In the genomic region with DNA sequence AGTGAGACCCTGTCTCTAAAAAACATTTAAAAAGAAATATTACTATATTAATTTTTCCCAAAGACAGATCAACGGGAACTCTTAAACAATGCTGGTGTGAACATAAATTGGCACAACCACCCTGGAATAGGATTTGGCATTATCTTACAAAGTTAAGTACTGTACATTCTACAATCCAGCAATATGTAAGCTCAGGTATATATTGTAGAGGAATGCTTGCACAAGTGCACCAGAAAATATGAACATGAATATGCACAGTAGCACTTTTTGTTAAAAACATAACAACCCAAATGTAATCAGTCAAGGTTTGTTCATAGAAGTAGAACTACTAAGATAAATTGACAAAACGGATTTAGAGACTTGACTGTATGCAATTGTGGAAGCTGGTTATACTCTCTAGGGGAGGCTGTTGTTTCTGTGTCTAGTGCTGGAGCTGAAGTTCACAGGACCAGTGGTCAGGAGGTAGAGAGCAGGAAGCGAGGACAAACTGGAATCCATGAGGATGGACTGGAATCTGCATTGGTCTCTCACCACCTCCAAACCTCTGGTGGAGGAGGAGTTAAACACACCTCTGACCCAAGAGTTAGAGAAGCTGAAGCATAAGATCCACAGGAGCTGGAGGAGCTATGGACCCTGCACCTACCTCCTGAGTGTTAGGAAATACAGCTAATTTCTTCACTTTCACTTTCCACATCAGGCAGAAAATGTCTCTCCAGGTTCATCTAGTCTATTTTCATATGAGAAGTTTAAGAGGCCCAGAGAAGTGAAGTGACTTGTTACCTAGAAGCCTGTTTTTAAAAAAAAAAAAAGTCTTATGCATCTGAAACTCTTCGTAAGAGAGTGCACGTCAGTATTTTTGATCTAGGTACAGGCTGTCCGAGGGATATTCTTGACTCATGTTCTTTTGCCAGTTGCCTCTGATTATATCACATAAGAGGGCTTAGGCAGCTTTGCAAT, we compare ENCODE assay signal across 8 cellular contexts. TPM values are rescaled to one million over a fixed set of nuclear protein-coding genes. Genes with fewer than 3 reads are reported as not detected.
DNase-seq lines count a peak whose midpoint lies in the region; ATAC-seq and TF ChIP-seq lines count a peak whose summit lies in the region.

No MANE protein-coding gene starts in this region.

- peaks cover 0 to 1% (median 0%) of the 10 kb centered on the region in 3 donors for H3K27me3 Mint-ChIP-seq in CD14-positive monocyte (ENCODE audit: low read depth in 3 of 3)

- H3K4me3 ChIP-seq in esophagus squamous epithelium: peak overlapping the region; percentile 1 to 52 (median 12)
- H3K4me3 ChIP-seq in sigmoid colon: peak overlapping the region in 3 of 4 donors; percentile 21 to 30 (median 29)

- intact Hi-C loops in CD14-positive monocyte (cut with micrococcal nuclease) (no loop called here), esophagus squamous epithelium (cut with DNase I) (no loop called here), sigmoid colon (cut with DNase I) (no loop called here)

- H3K9me3 ChIP-seq in esophagus squamous epithelium (no peaks in the 10 kb centered on the region), sigmoid colon (no peaks in the 10 kb centered on the region)

- DNase-seq in CD14-positive monocyte (ENCODE audit: low spot score) (no peak), NCI-H69 (lab: John Stamatoyannopoulos, UW) (peak; percentile 15), esophagus squamous epithelium (lab: John Stamatoyannopoulos, UW) (no peak), sigmoid colon (no peak), NCI-H1105 treated with DMSO at 0.1 percent for 48 hours (lab: John Stamatoyannopoulos, UW) (no peak), MV-4-11 (lab: John Stamatoyannopoulos, UW) (no peak), T-helper 9 cell (no peak)

- TF ChIP-seq CTCF in CD14-positive monocyte (IDR thresholded peaks at IDR 0.05) (no peak), esophagus squamous epithelium (IDR thresholded peaks at IDR 0.05) (no peak), sigmoid colon (IDR thresholded peaks at IDR 0.05) (no peak)

- H3K27ac ChIP-seq in esophagus squamous epithelium: peak overlapping the region in 3 of 4 donors; percentile 32 to 75 (median 66)
- H3K27ac ChIP-seq in sigmoid colon: peak overlapping the region; percentile 23 to 78 (median 26)

- H3K27ac Mint-ChIP-seq in CD14-positive monocyte: peak overlapping the region; percentile 15 to 95 (median 87)

- WGBS in esophagus squamous epithelium, 2 donors: 44 to 50% methylated on average over 6 of the region's 6 CpGs
- 49 to 54% methylated on average over 6 of the region's 6 CpGs for WGBS in sigmoid colon, 2 donors

- no peaks in the 10 kb centered on the region for H3K36me3 ChIP-seq in esophagus squamous epithelium
- no peaks in the 10 kb centered on the region for H3K36me3 ChIP-seq in sigmoid colon

- peaks cover 0 to 3% (median 0%) of the 10 kb centered on the region in 7 donors for H3K9me3 Mint-ChIP-seq in CD14-positive monocyte

- peak; percentile 65 for ATAC-seq in GM21360 (IDR thresholded peaks at IDR 0.05; ENCODE audit: unreplicated experiment)

- peaks cover 2 to 3% of the 10 kb centered on the region in 2 donors for H3K36me3 Mint-ChIP-seq in CD14-positive monocyte

- TF ChIP-seq EP300 in sigmoid colon (IDR thresholded peaks at IDR 0.05): no peak

- peaks cover 28% of the 10 kb centered on the region for H3K4me1 Mint-ChIP-seq in CD14-positive monocyte

- H3K27me3 ChIP-seq in esophagus squamous epithelium: no peaks in the 10 kb centered on the region
- H3K27me3 ChIP-seq in sigmoid colon: no peaks in the 10 kb centered on the region

- no peak for TF ChIP-seq POLR2A in esophagus squamous epithelium (IDR thresholded peaks at IDR 0.05)
- no peak for TF ChIP-seq POLR2A in sigmoid colon (IDR thresholded peaks at IDR 0.05)

- H3K4me3 Mint-ChIP-seq in CD14-positive monocyte: peak overlapping the region; percentile 93 to 99

- H3K4me1 ChIP-seq in esophagus squamous epithelium (peaks cover 0 to 16% (median 8%) of the 10 kb centered on the region in 3 donors), sigmoid colon (peaks cover 0 to 4% (median 2%) of the 10 kb centered on the region in 4 donors)

RNA-seq across cellular contexts. Expression of gene RIC1, which starts 20.3 kb away (rescaled TPM):
- 10 to 100 TPM; 13.4 to 16.3 TPM for polyA plus RNA-seq in CD14-positive monocyte
- 10 to 100 TPM; 15.4 to 37.2 (median 27.6) TPM for total RNA-seq in esophagus squamous epithelium
- 10 to 100 TPM; 29.1 to 44.3 (median 32.3) TPM for total RNA-seq in sigmoid colon
- polyA plus RNA-seq in sigmoid colon: 1 to 10 TPM; 3.0 to 6.3 (median 4.2) TPM
